8 cellular contexts compared by ENCODE assay signal in the genomic region with DNA sequence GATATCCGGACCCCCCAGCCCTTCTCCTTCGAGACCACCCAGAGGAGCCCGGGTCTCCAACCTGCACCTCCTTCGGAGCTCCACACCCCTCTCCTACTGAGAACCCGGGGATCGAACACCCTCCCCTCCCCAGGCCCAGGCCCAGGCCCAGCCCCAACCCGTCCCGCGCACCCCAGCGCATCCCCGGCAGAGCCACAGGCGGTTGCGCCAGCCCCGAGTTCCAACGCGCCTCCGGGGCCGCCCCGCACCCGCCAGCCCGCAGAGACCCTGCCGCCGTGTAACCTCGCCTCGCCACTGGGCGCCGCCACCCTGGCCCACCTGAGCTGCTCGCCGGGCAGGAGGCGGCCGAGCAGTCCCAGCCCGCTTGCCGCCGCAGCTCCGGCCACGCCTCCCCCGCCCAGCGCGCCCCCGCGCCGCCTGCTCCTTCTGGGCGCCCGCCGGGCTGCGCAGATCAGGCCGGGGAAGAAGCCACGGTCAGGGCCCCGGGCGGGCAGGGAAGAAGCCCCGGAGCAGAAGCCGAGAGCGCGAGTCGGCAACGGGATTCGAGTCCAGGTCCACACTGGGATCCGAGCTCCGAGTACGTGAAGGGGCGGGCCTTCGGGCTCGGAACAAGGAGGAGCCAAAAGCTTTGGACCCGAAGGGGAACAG. TPM values are rescaled to one million over a fixed set of nuclear protein-coding genes. Genes with fewer than 3 reads are reported as not detected.
DNase-seq lines count a peak whose midpoint lies in the region; ATAC-seq and TF ChIP-seq lines count a peak whose summit lies in the region.

A gene with protein sequence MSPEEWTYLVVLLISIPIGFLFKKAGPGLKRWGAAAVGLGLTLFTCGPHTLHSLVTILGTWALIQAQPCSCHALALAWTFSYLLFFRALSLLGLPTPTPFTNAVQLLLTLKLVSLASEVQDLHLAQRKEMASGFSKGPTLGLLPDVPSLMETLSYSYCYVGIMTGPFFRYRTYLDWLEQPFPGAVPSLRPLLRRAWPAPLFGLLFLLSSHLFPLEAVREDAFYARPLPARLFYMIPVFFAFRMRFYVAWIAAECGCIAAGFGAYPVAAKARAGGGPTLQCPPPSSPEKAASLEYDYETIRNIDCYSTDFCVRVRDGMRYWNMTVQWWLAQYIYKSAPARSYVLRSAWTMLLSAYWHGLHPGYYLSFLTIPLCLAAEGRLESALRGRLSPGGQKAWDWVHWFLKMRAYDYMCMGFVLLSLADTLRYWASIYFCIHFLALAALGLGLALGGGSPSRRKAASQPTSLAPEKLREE (minus strand): TSS at position 561 of the 648 bp plus-strand sequence. CDS start 1,072 bp downstream, outside the sequence.

- H3K27me3 ChIP-seq in HAP-1 (ENCODE audit: low read depth) (no peaks in the 10 kb centered on the region), lower lobe of right lung (ENCODE audit: low read depth) (no peaks in the 10 kb centered on the region), transverse colon (no peaks in the 10 kb centered on the region)

- peak within 1 kb of the TSS; percentile 92 for H3K27ac ChIP-seq in lower lobe of right lung
- peak within 1 kb of the TSS; percentile 92 to 99 (median 95) for H3K27ac ChIP-seq in transverse colon

- H3K27me3 Mint-ChIP-seq in central memory CD8-positive, alpha-beta T cell: no peaks in the 10 kb centered on the region

- H3K9me3 Mint-ChIP-seq in central memory CD8-positive, alpha-beta T cell: no peaks in the 10 kb centered on the region

- peak within 1 kb of the TSS; percentile 99 for H3K4me3 ChIP-seq in HAP-1
- H3K4me3 ChIP-seq in lower lobe of right lung: peak within 1 kb of the TSS; percentile 94
- H3K4me3 ChIP-seq in transverse colon: peak within 1 kb of the TSS; percentile 71 to 97 (median 80)

- peak within 1 kb of the TSS; percentile 94 for H3K4me3 Mint-ChIP-seq in central memory CD8-positive, alpha-beta T cell

- intact Hi-C loops in lower lobe of right lung (cut with DNase I): no loop called here
- intact Hi-C loops in transverse colon (cut with DNase I; ENCODE audit: low total_unique reads): no loop called here

- no peaks in the 10 kb centered on the region for H3K9me3 ChIP-seq in HAP-1
- no peaks in the 10 kb centered on the region for H3K9me3 ChIP-seq in lower lobe of right lung
- no peaks in the 10 kb centered on the region for H3K9me3 ChIP-seq in transverse colon

- DNase-seq in NCI-H82 (lab: John Stamatoyannopoulos, UW) (peak; percentile 93), NCI-H82 treated with DMSO at 0.1 percent for 48 hours (lab: John Stamatoyannopoulos, UW; ENCODE audit: unreplicated experiment) (no peak), HAP-1 (ENCODE audit: low spot score in 2 of 2) (no peak), NCI-H1930 (lab: John Stamatoyannopoulos, UW) (peak; percentile 88 to 90), lower lobe of right lung (no peak), transverse colon (no peak), retina (no peak)
- no peak for DNase-seq in central memory CD8-positive, alpha-beta T cell (ENCODE audit: low spot score in 2 of 2)

- H3K27ac Mint-ChIP-seq in central memory CD8-positive, alpha-beta T cell (ENCODE audit: low read depth): peak within 1 kb of the TSS; percentile 99

- in situ Hi-C loops in HAP-1 (cut with MboI; ENCODE audit: low sequenced_read_pairs): loop anchor here (25.0 kb wide), 1 partner anchor 1473 kb away; a partner anchor contains a TSS
- in situ Hi-C loops in transverse colon (cut with MboI; ENCODE audit: low pct_ligation_motif_present in 1 of 4, low pct_unique_long_range_greater_than_20kb in 1 of 4, low sequenced_read_pairs in 3 of 4): no loop called here

- peaks cover 27% of the 10 kb centered on the region for H3K36me3 Mint-ChIP-seq in central memory CD8-positive, alpha-beta T cell (ENCODE audit: insufficient read depth)

- TF ChIP-seq CTCF in lower lobe of right lung (IDR thresholded peaks at IDR 0.05) (peak; percentile 43), transverse colon (IDR thresholded peaks at IDR 0.05) (peak in 3 of 5 experiments; percentile 15 to 33 (median 28))

- TF ChIP-seq EP300 in transverse colon (IDR thresholded peaks at IDR 0.05; ENCODE audit: low read depth): no peak

- peak; percentile 0 for ATAC-seq in central memory CD8-positive, alpha-beta T cell (replicated peaks; ENCODE audit: extremely low read depth, poor library complexity, severe bottlenecking)
- ATAC-seq in lower lobe of right lung: peak; percentile 3 to 25

- H3K36me3 ChIP-seq in HAP-1 (replicated peaks) (peaks cover 21% of the 10 kb centered on the region), lower lobe of right lung (peaks cover 22% of the 10 kb centered on the region), transverse colon (peaks cover 0 to 11% (median 2%) of the 10 kb centered on the region in 4 donors)

- peaks cover 43% of the 10 kb centered on the region for H3K4me1 Mint-ChIP-seq in central memory CD8-positive, alpha-beta T cell

- peaks cover 6% of the 10 kb centered on the region; the same call in 1 of the 2 replicates for H3K4me1 ChIP-seq in HAP-1
- H3K4me1 ChIP-seq in lower lobe of right lung: peaks cover 20% of the 10 kb centered on the region
- H3K4me1 ChIP-seq in transverse colon: peaks cover 16 to 41% (median 29%) of the 10 kb centered on the region in 4 donors

- WGBS in transverse colon (ENCODE audit: low coverage in 1 of 2), 2 donors: 0% methylated on average over 48 of the region's 64 CpGs; no CpG with 5 or more reads in 1 of the 2 donors

- TF ChIP-seq POLR2A in transverse colon (IDR thresholded peaks at IDR 0.05): peak; percentile 75

RNA-seq across cellular contexts. Expression of the gene that starts here (rescaled TPM):
- 65.5 TPM for total RNA-seq in lower lobe of right lung
- total RNA-seq in transverse colon: 100 to 1,000 TPM; 180 to 249 (median 218) TPM

Comparison
In these comparisons a context has a peak if more than half of its experiments do, and no peak if none do; other contexts are left out.
1. DNase-seq: peak in NCI-H82 (single experiment) and NCI-H1930 (2 of 2); none in NCI-H82 treated with DMSO at 0.1 percent for 48 hours (single experiment), HAP-1 (0 of 2), central memory CD8-positive, alpha-beta T cell (0 of 2), lower lobe of right lung (single experiment), transverse colon (single experiment) and retina (single experiment).
2. Peak in every context shown above with its lines, with median percentiles within 50 percentile points of each other: H3K4me3 ChIP-seq.